14 cellular contexts compared by ENCODE assay signal in genomic region chr15:60557157-60557556, GRCh38.
DNase-seq lines count a peak whose midpoint lies in the region; ATAC-seq and TF ChIP-seq lines count a peak whose summit lies in the region.
"Had no signal": no experiment of that assay in that cellular context is flagged by ENCODE, and none has a peak within 500 bp of the region (broad histone marks: within the 10 kb centered on the region; RNA-seq: fewer than 3 reads in every experiment).

No MANE protein-coding gene starts in this region.

- CTCF ChIA-PET in CD4-positive, alpha-beta memory T cell (lab: Charles Lee; ENCODE audit: partially characterized antibody): interaction anchor here (0.9 to 1.3 kb wide), 2 partner anchors 10 to 18 kb away, joined by 3 read pairs; no protein-coding TSS in a partner anchor

- peaks cover 65 to 91% (median 79%) of the 10 kb centered on the region in 4 donors for H3K4me1 Mint-ChIP-seq in CD4-positive, alpha-beta memory T cell
- H3K4me1 Mint-ChIP-seq in activated T-helper 2 cell treated with anti-CD3 and anti-CD28 coated beads, Interferon-gamma antibody, Interleukin-2, Interleukin-4, amounts not matched to agents 10 μg/mL and 5 μg/mL and 100 μg/mL, durations not matched to agents 14 hours and 24 hours and 36 hours (ENCODE audit: low read depth): peaks cover 38% of the 10 kb centered on the region
- H3K4me1 Mint-ChIP-seq in natural killer cell: peaks cover 76 to 80% of the 10 kb centered on the region in 2 donors

- H3K9me3 ChIP-seq in CD4-positive, alpha-beta memory T cell (ENCODE audit: control insufficient read depth in 1 of 2, low read length in 2 of 2): no peaks in the 10 kb centered on the region
- H3K9me3 ChIP-seq in right cardiac atrium (ENCODE audit: control insufficient read depth, low read length): no peaks in the 10 kb centered on the region
- H3K9me3 ChIP-seq: colonic mucosa had no signal

- peaks cover 42 to 60% of the 10 kb centered on the region in 2 donors for H3K36me3 Mint-ChIP-seq in CD4-positive, alpha-beta memory T cell
- peaks cover 43% of the 10 kb centered on the region for H3K36me3 Mint-ChIP-seq in activated T-helper 2 cell treated with anti-CD3 and anti-CD28 coated beads, Interferon-gamma antibody, Interleukin-2, Interleukin-4, amounts not matched to agents 10 μg/mL and 5 μg/mL and 100 μg/mL, durations not matched to agents 14 hours and 24 hours and 36 hours (ENCODE audit: low read depth)
- no peaks in the 10 kb centered on the region for H3K36me3 Mint-ChIP-seq in natural killer cell

- TF ChIP-seq CTCF in natural killer cell (IDR thresholded peaks at IDR 0.05): no peak

- H3K27me3 ChIP-seq in CD4-positive, alpha-beta memory T cell (ENCODE audit: insufficient read depth, low read length): no peaks in the 10 kb centered on the region
- H3K27me3 ChIP-seq in right cardiac atrium (ENCODE audit: control insufficient read depth, insufficient read depth): no peaks in the 10 kb centered on the region
- H3K27me3 ChIP-seq: colonic mucosa had no signal

- no peaks in the 10 kb centered on the region for H3K27me3 Mint-ChIP-seq in CD4-positive, alpha-beta memory T cell
- peaks cover 1% of the 10 kb centered on the region for H3K27me3 Mint-ChIP-seq in activated T-helper 2 cell treated with anti-CD3 and anti-CD28 coated beads, Interferon-gamma antibody, Interleukin-2, Interleukin-4, amounts not matched to agents 10 μg/mL and 5 μg/mL and 100 μg/mL, durations not matched to agents 14 hours and 24 hours and 36 hours (ENCODE audit: low read depth)
- no peaks in the 10 kb centered on the region for H3K27me3 Mint-ChIP-seq in natural killer cell (ENCODE audit: low read depth in 2 of 2)

- peaks cover 0 to 7% (median 3%) of the 10 kb centered on the region in 8 donors for H3K9me3 Mint-ChIP-seq in CD4-positive, alpha-beta memory T cell
- peaks cover 14% of the 10 kb centered on the region for H3K9me3 Mint-ChIP-seq in activated T-helper 2 cell treated with anti-CD3 and anti-CD28 coated beads, Interferon-gamma antibody, Interleukin-2, Interleukin-4, amounts not matched to agents 10 μg/mL and 5 μg/mL and 100 μg/mL, durations not matched to agents 14 hours and 24 hours and 36 hours
- peaks cover 0 to 4% of the 10 kb centered on the region in 2 donors for H3K9me3 Mint-ChIP-seq in natural killer cell

- H3K27ac Mint-ChIP-seq in CD4-positive, alpha-beta memory T cell: peak overlapping the region; percentile 77 to 94 (median 92)
- H3K27ac Mint-ChIP-seq in activated T-helper 2 cell treated with anti-CD3 and anti-CD28 coated beads, Interferon-gamma antibody, Interleukin-2, Interleukin-4, amounts not matched to agents 10 μg/mL and 5 μg/mL and 100 μg/mL, durations not matched to agents 14 hours and 24 hours and 36 hours: peak overlapping the region; percentile 47
- peak overlapping the region; percentile 93 to 95 for H3K27ac Mint-ChIP-seq in natural killer cell

- intact Hi-C loops in CD4-positive, alpha-beta memory T cell (cut with micrococcal nuclease): loop anchor here (1.0 kb wide), 2 partner anchors 9 to 11 kb away; no protein-coding TSS in a partner anchor
- intact Hi-C loops in activated T-helper 2 cell treated with anti-CD3 and anti-CD28 coated beads, Interferon-gamma antibody, Interleukin-2, Interleukin-4, amounts not matched to agents 10 μg/mL and 5 μg/mL and 100 μg/mL, durations not matched to agents 14 hours and 24 hours and 36 hours (cut with micrococcal nuclease): no loop called here
- intact Hi-C loops in natural killer cell (cut with micrococcal nuclease): loop anchor here (1.0 kb wide), 1 partner anchor 27 kb away; no protein-coding TSS in a partner anchor
- intact Hi-C loops in right cardiac atrium (cut with DNase I): no loop called here

- DNase-seq in CD4-positive, alpha-beta memory T cell: peak; percentile 51 to 68 (median 64)
- DNase-seq in activated T-helper 2 cell treated with anti-CD3 and anti-CD28 coated beads, Interferon-gamma antibody, Interleukin-2, Interleukin-4, amounts not matched to agents 10 μg/mL and 5 μg/mL and 100 μg/mL, durations not matched to agents 14 hours and 24 hours and 36 hours (ENCODE audit: low spot score): no peak
- DNase-seq in natural killer cell (no peak), NCI-H1694 (lab: John Stamatoyannopoulos, UW) (no peak), right cardiac atrium (no peak), SHP77 treated with DMSO at 0.1 percent for 48 hours (lab: John Stamatoyannopoulos, UW) (no peak)
- DNase-seq: AML-193, colonic mucosa, DND-41, Karpas-422, NCI-H1436 treated with DMSO at 0.1 percent for 48 hours had no signal

- peak overlapping the region in 7 of 8 donors; percentile 9 to 82 (median 73) for H3K4me3 Mint-ChIP-seq in CD4-positive, alpha-beta memory T cell
- H3K4me3 Mint-ChIP-seq in activated T-helper 2 cell treated with anti-CD3 and anti-CD28 coated beads, Interferon-gamma antibody, Interleukin-2, Interleukin-4, amounts not matched to agents 10 μg/mL and 5 μg/mL and 100 μg/mL, durations not matched to agents 14 hours and 24 hours and 36 hours (ENCODE audit: low read depth): peak overlapping the region; percentile 18
- H3K4me3 Mint-ChIP-seq in natural killer cell: peak overlapping the region; percentile 72

- WGBS in right cardiac atrium: 61% methylated on average over 3 of the region's 3 CpGs

- H3K4me1 ChIP-seq in CD4-positive, alpha-beta memory T cell (ENCODE audit: insufficient read depth, low read length): peaks cover 92% of the 10 kb centered on the region
- H3K4me1 ChIP-seq in right cardiac atrium (ENCODE audit: control insufficient read depth, insufficient read depth, low read length): no peaks in the 10 kb centered on the region
- H3K4me1 ChIP-seq: colonic mucosa had no signal

- H3K27ac ChIP-seq in CD4-positive, alpha-beta memory T cell (ENCODE audit: low read depth, low read length): peak overlapping the region; percentile 47
- H3K27ac ChIP-seq in right cardiac atrium (ENCODE audit: low read length): no peak overlapping the region
- H3K27ac ChIP-seq: colonic mucosa had no signal

- H3K36me3 ChIP-seq in CD4-positive, alpha-beta memory T cell (ENCODE audit: insufficient read depth, low read length): no peaks in the 10 kb centered on the region
- H3K36me3 ChIP-seq: colonic mucosa had no signal

- POLR2A ChIA-PET in CD4-positive, alpha-beta memory T cell (lab: Charles Lee; ENCODE audit: partially characterized antibody): interaction anchor here (0.7 to 1.4 kb wide), 6 partner anchors 13 to 147 kb away, joined by 3 to 8 read pairs (median 4); no protein-coding TSS in a partner anchor

- no peak overlapping the region for H3K4me3 ChIP-seq in CD4-positive, alpha-beta memory T cell (ENCODE audit: low read length in 2 of 2)
- no peak overlapping the region for H3K4me3 ChIP-seq in right cardiac atrium (ENCODE audit: low read length)
- H3K4me3 ChIP-seq: colonic mucosa, lung had no signal

- ATAC-seq in GM21381 (IDR thresholded peaks at IDR 0.05; ENCODE audit: unreplicated experiment) (peak; percentile 64), natural killer cell (peak; percentile 72 to 80 (median 73)), HG03439 (IDR thresholded peaks at IDR 0.05; ENCODE audit: unreplicated experiment) (no peak), right cardiac atrium (no peak)

Comparison
In these comparisons a context has a peak if more than half of its experiments do, and no peak if none do; other contexts are left out.
1. DNase-seq: peak in CD4-positive, alpha-beta memory T cell (5 of 5); none in activated T-helper 2 cell treated with anti-CD3 and anti-CD28 coated beads, Interferon-gamma antibody, Interleukin-2, Interleukin-4, amounts not matched to agents 10 μg/mL and 5 μg/mL and 100 μg/mL, durations not matched to agents 14 hours and 24 hours and 36 hours (single experiment), natural killer cell (single experiment), NCI-H1694 (single experiment), right cardiac atrium (0 of 3) and SHP77 treated with DMSO at 0.1 percent for 48 hours (single experiment).
2. H3K4me3 Mint-ChIP-seq: peak in every context shown above with its lines; median percentile 73 in CD4-positive, alpha-beta memory T cell; 72 in natural killer cell; 18 in activated T-helper 2 cell treated with anti-CD3 and anti-CD28 coated beads, Interferon-gamma antibody, Interleukin-2, Interleukin-4, amounts not matched to agents 10 μg/mL and 5 μg/mL and 100 μg/mL, durations not matched to agents 14 hours and 24 hours and 36 hours.
3. ATAC-seq: peak in GM21381 (single experiment) and natural killer cell (3 of 3); none in HG03439 (single experiment) and right cardiac atrium (0 of 2).
4. intact Hi-C loops: an anchor here in CD4-positive, alpha-beta memory T cell (1.0 kb wide) and natural killer cell (1.0 kb wide); none called in activated T-helper 2 cell treated with anti-CD3 and anti-CD28 coated beads, Interferon-gamma antibody, Interleukin-2, Interleukin-4, amounts not matched to agents 10 μg/mL and 5 μg/mL and 100 μg/mL, durations not matched to agents 14 hours and 24 hours and 36 hours and right cardiac atrium.
5. Peak in every context shown above with its lines, with median percentiles within 50 percentile points of each other: H3K27ac Mint-ChIP-seq.